In genomic region chr1:226733876-226734414, GRCh38 we compare ENCODE assay signal across 13 cellular contexts. TPM values are rescaled to one million over a fixed set of nuclear protein-coding genes. Genes with fewer than 3 reads are reported as not detected.
DNase-seq lines count a peak whose midpoint lies in the region; ATAC-seq and TF ChIP-seq lines count a peak whose summit lies in the region.
"Had no signal": no experiment of that assay in that cellular context is flagged by ENCODE, and none has a peak within 500 bp of the region (broad histone marks: within the 10 kb centered on the region; RNA-seq: fewer than 3 reads in every experiment).

No MANE protein-coding gene starts in this region.

- no peak for TF ChIP-seq POLR2A in gastrocnemius medialis (IDR thresholded peaks at IDR 0.05)

- peaks cover 48% of the 10 kb centered on the region for H3K4me1 Mint-ChIP-seq in endothelial cell (ENCODE audit: unreplicated experiment)

- H3K36me3 ChIP-seq in PC-9 (ENCODE audit: low read depth) (peaks cover 4% of the 10 kb centered on the region; the same call in 1 of the 2 replicates), gastrocnemius medialis (no peaks in the 10 kb centered on the region)

- no peaks in the 10 kb centered on the region for H3K9me2 ChIP-seq in PC-9 (ENCODE audit: insufficient read depth)

- DNase-seq in EH (ENCODE audit: low read depth) (peak; percentile 27), PC-9 (no peak), endothelial cell (ENCODE audit: low spot score) (no peak), gastrocnemius medialis (no peak), SK-N-DZ (ENCODE audit: low spot score) (no peak), middle frontal gyrus (ENCODE audit: extremely low spot score, low spot score) (no peak), GDM1 (lab: John Stamatoyannopoulos, UW) (no peak)
- DNase-seq: EL, islet precursor cell, NCI-H2081 treated with DMSO at 0.1 percent for 48 hours had no signal

- POLR2A ChIA-PET in PC-9 (lab: Charles Lee; ENCODE audit: unreplicated experiment) = no interaction called here

- H3K4me3 Mint-ChIP-seq in endothelial cell (ENCODE audit: unreplicated experiment) = peak overlapping the region; percentile 77

- 0 out of 2 replicates have a peak overlapping the region, but pooled peaks have one; percentile 35 for H3K4me2 ChIP-seq in PC-9

- peaks cover 36% of the 10 kb centered on the region for H3K79me2 ChIP-seq in PC-9 (ENCODE audit: low read depth)

- H4K20me1 ChIP-seq in PC-9 (ENCODE audit: insufficient read depth) = no peaks in the 10 kb centered on the region

- no peak overlapping the region for H3K27ac Mint-ChIP-seq in endothelial cell (ENCODE audit: unreplicated experiment)

- no peaks in the 10 kb centered on the region for H3K27me3 ChIP-seq in PC-9 (ENCODE audit: insufficient read depth, low read depth)
- H3K27me3 ChIP-seq in gastrocnemius medialis = no peaks in the 10 kb centered on the region
- H3K27me3 ChIP-seq: SJSA1 had no signal

- BruUV-seq in PC-9 (replicated peaks; lab: Mats Ljungman, UMichigan) = no TSS peak

- intact Hi-C loops in PC-9 (cut with micrococcal nuclease; ENCODE audit: unreplicated experiment) = no loop called here
- intact Hi-C loops in gastrocnemius medialis (cut with DNase I; ENCODE audit: low total_unique reads) = no loop called here

- TF ChIP-seq CTCF in PC-9 (conservative IDR thresholded peaks at IDR 0.05) = no peak
- TF ChIP-seq CTCF in endothelial cell (IDR thresholded peaks at IDR 0.05; ENCODE audit: unreplicated experiment) = no peak
- TF ChIP-seq CTCF in gastrocnemius medialis (IDR thresholded peaks at IDR 0.05 in 4 of 5, conservative IDR thresholded peaks at IDR 0.05 in 1 of 5) = no peak

- H3K9me3 Mint-ChIP-seq in endothelial cell (ENCODE audit: unreplicated experiment) = no peaks in the 10 kb centered on the region

- H3K27ac ChIP-seq in PC-9 = no peak overlapping the region
- H3K27ac ChIP-seq in gastrocnemius medialis = peak overlapping the region; percentile 42 to 91 (median 70)
- H3K27ac ChIP-seq: SJSA1 had no signal

- no peaks in the 10 kb centered on the region for H3K9me3 ChIP-seq in PC-9 (ENCODE audit: insufficient read depth, low read depth)
- no peaks in the 10 kb centered on the region for H3K9me3 ChIP-seq in gastrocnemius medialis
- H3K9me3 ChIP-seq: SJSA1 had no signal

- H3K36me3 Mint-ChIP-seq in endothelial cell (ENCODE audit: low read depth, unreplicated experiment) = peaks cover 42% of the 10 kb centered on the region

- H3K4me3 ChIP-seq in PC-9 = no peak overlapping the region
- H3K4me3 ChIP-seq in gastrocnemius medialis = peak overlapping the region; percentile 28 to 84 (median 60)
- H3K4me3 ChIP-seq: SJSA1 had no signal

- no peak overlapping the region for H2AFZ ChIP-seq in PC-9

- CTCF ChIA-PET in PC-9 (lab: Charles Lee) = no interaction called here

- ATAC-seq in gastrocnemius medialis (no peak), HG02678 (IDR thresholded peaks at IDR 0.05; ENCODE audit: unreplicated experiment) (no peak)
- ATAC-seq: sciatic nerve had no signal

- in situ Hi-C loops in gastrocnemius medialis (cut with MboI; ENCODE audit: low sequenced_read_pairs in 4 of 4) = loop anchor here in 3 of 4 donors (5.0 to 10.0 kb wide), 2 partner anchors 91 to 93 kb away; no protein-coding TSS in a partner anchor

- no peaks in the 10 kb centered on the region for H3F3A ChIP-seq in PC-9 (ENCODE audit: insufficient read depth, low read depth)

- peaks cover 7% of the 10 kb centered on the region for H3K27me3 Mint-ChIP-seq in endothelial cell (ENCODE audit: unreplicated experiment)

- peaks cover 6% of the 10 kb centered on the region; the same call in 1 of the 2 replicates for H3K4me1 ChIP-seq in PC-9 (replicated peaks; ENCODE audit: insufficient read depth)
- peaks cover 22 to 32% of the 10 kb centered on the region in 2 donors for H3K4me1 ChIP-seq in gastrocnemius medialis

RNA-seq across cellular contexts. Expression of gene ITPKB, which starts 5.1 kb away (rescaled TPM):
- total RNA-seq in PC-9 (2021) (12.2 and 13.4 TPM in 2 replicates), endothelial cell (ENCODE audit: unreplicated experiment) (144 TPM), gastrocnemius medialis (10 to 100 TPM in 1 of 4 donors, 1 to 10 TPM in 3; 7.1 to 13.9 (median 7.8) TPM)
- not detected in 2 replicates for polyA plus RNA-seq in SK-N-DZ (2014; cell fraction: cytosol; rRNA removed)
- not detected in 2 replicates for polyA plus RNA-seq in SK-N-DZ (2014; cell fraction: nucleus; rRNA removed)
